In the genomic region with DNA sequence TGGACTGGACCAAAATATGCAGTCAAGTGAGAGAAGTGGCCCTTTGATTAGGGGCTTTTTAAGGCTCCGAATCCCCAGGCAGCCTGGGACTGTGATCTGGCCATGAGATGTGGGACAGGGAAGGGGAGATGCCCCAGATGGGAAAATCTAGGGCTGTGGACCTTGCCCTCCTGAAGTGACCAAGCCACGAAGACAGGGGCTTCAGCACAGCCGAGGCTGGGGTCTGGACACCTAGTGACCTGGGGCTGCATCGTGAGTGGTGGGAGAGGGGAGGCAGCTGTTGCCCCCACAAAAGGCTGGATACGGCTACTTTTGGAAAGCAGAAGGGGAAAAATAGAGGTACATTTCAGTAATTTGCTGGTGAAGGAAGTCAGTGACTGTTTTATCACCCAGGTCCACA, we compare ENCODE assay signal across 6 cellular contexts.
"Had no signal": no experiment of that assay in that cellular context is flagged by ENCODE, and none has a peak within 500 bp of the region (broad histone marks: within the 10 kb centered on the region; RNA-seq: fewer than 3 reads in every experiment).

No MANE protein-coding gene starts in this region.

- H3K4me2 ChIP-seq: GM23338 had no signal

- H3K4me3 ChIP-seq: GM23338, K562 had no signal

- H3K27ac Mint-ChIP-seq: GM23338 had no signal

- H3K4me3 Mint-ChIP-seq: GM23338, H9 had no signal

- DNase-seq: HCEC 1CT, IMR-90, KG1 had no signal
